In genomic region chr1:164519426-164519825, GRCh38 we compare ENCODE assay signal across 21 cellular contexts.
"Had no signal": no experiment of that assay in that cellular context is flagged by ENCODE, and none has a peak within 500 bp of the region (broad histone marks: within the 10 kb centered on the region; RNA-seq: fewer than 3 reads in every experiment).

No MANE protein-coding gene starts in this region.

- H3K9me3 ChIP-seq: colonic mucosa, gastrocnemius medialis, neutrophil, right atrium auricular region, sigmoid colon, testis, tibial nerve, upper lobe of right lung, vagina had no signal

- H3K4me1 ChIP-seq: colonic mucosa, sigmoid colon, testis, tibial nerve, upper lobe of right lung had no signal

- H3K27ac Mint-ChIP-seq: naive B cell; nephron progenitor cell; stimulated activated naive B cell treated with anti-CD40 and anti-IgM and Interleukin-4, amounts not matched to agents 10 μg/mL and 1 μg/mL and 100 μg/mL, for 72 hours; stimulated activated naive CD8-positive, alpha-beta T cell treated with anti-CD3 and anti-CD28 coated beads, Interleukin-15, amount 100 ng/mL, for 72 hours had no signal

- H3K4me1 Mint-ChIP-seq: naive B cell; stimulated activated naive B cell treated with anti-CD40 and anti-IgM and Interleukin-4, amounts not matched to agents 10 μg/mL and 1 μg/mL and 100 μg/mL, for 72 hours; stimulated activated naive CD8-positive, alpha-beta T cell treated with anti-CD3 and anti-CD28 coated beads, Interleukin-15, amount 100 ng/mL, for 72 hours had no signal

- H3K36me3 Mint-ChIP-seq: naive B cell; stimulated activated naive B cell treated with anti-CD40 and anti-IgM and Interleukin-4, amounts not matched to agents 10 μg/mL and 1 μg/mL and 100 μg/mL, for 72 hours had no signal

- FAIRE-seq: kidney had no signal

- ATAC-seq: gastrocnemius medialis; left cardiac atrium; left ventricle myocardium superior; stimulated activated naive B cell treated with anti-CD40 and anti-IgM and Interleukin-4, amounts not matched to agents 10 μg/mL and 1 μg/mL and 100 μg/mL, for 72 hours; stimulated activated naive CD8-positive, alpha-beta T cell treated with anti-CD3 and anti-CD28 coated beads, Interleukin-15, amount 100 ng/mL, for 72 hours; upper lobe of right lung had no signal

- H3K36me3 ChIP-seq: colonic mucosa, gastrocnemius medialis, neutrophil, right atrium auricular region, sigmoid colon, tibial nerve, upper lobe of right lung, vagina had no signal

- H3K4me3 ChIP-seq: colonic mucosa, gastrocnemius medialis, lung, right atrium auricular region, sigmoid colon, skin epidermis, testis, tibial nerve, upper lobe of right lung, vagina had no signal

- H3K27me3 ChIP-seq: colonic mucosa, gastrocnemius medialis, neutrophil, right atrium auricular region, sigmoid colon, testis, tibial nerve, upper lobe of right lung, vagina had no signal

- H3K27me3 Mint-ChIP-seq: naive B cell; stimulated activated naive B cell treated with anti-CD40 and anti-IgM and Interleukin-4, amounts not matched to agents 10 μg/mL and 1 μg/mL and 100 μg/mL, for 72 hours; stimulated activated naive CD8-positive, alpha-beta T cell treated with anti-CD3 and anti-CD28 coated beads, Interleukin-15, amount 100 ng/mL, for 72 hours had no signal

- DNase-seq: colonic mucosa; dermis blood vessel endothelial cell; gastrocnemius medialis; kidney; left cardiac atrium; left ventricle myocardium superior; naive B cell; nephron progenitor cell; sigmoid colon; stimulated activated CD4-positive, alpha-beta T cell treated with anti-CD3 and anti-CD28 coated beads, Interleukin-2, amount 100 ng/mL, for 24 hours; stimulated activated CD4-positive, alpha-beta T cell treated with anti-CD3 and anti-CD28 coated beads, Interleukin-4, amount 100 ng/mL, for 4 hours; stimulated activated naive B cell treated with anti-CD40 and anti-IgM and Interleukin-4, amounts not matched to agents 10 μg/mL and 1 μg/mL and 100 μg/mL, for 72 hours; stimulated activated naive CD8-positive, alpha-beta T cell treated with anti-CD3 and anti-CD28 coated beads, Interleukin-15, amount 100 ng/mL, for 72 hours; testis; upper lobe of right lung had no signal

- H3K27ac ChIP-seq: colonic mucosa, gastrocnemius medialis, neutrophil, right atrium auricular region, sigmoid colon, skin epidermis, testis, tibial nerve, upper lobe of right lung, vagina had no signal

- H3K9me3 Mint-ChIP-seq: nephron progenitor cell; stimulated activated naive B cell treated with anti-CD40 and anti-IgM and Interleukin-4, amounts not matched to agents 10 μg/mL and 1 μg/mL and 100 μg/mL, for 72 hours had no signal

- H3K4me3 Mint-ChIP-seq: naive B cell; nephron progenitor cell; stimulated activated naive B cell treated with anti-CD40 and anti-IgM and Interleukin-4, amounts not matched to agents 10 μg/mL and 1 μg/mL and 100 μg/mL, for 72 hours; stimulated activated naive CD8-positive, alpha-beta T cell treated with anti-CD3 and anti-CD28 coated beads, Interleukin-15, amount 100 ng/mL, for 72 hours had no signal
